Comparison of ENCODE assay signal across 33 cellular contexts in the genomic region with DNA sequence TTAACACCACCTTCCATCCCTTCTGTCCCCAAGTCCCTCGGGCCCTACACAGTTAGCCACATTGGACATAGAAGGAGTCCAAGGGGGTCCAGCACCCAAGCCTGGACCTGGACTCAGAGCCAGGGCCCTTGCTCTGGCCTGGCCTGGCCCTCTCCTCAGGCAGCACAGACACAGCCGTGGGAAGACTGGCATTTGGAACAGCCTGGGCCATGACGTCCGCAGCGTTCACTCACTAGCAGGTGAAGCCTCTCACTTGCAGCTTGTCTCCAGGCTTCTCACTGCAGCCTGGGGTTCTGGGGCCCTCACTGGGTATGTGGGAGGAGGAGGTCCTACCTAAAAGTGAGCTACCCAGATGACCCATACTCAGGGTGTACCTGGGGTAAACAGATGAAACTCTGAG. TPM values are rescaled to one million over a fixed set of nuclear protein-coding genes. Genes with fewer than 3 reads are reported as not detected.
"Had no signal": no experiment of that assay in that cellular context is flagged by ENCODE, and none has a peak within 500 bp of the region (broad histone marks: within the 10 kb centered on the region; RNA-seq: fewer than 3 reads in every experiment).

No MANE protein-coding gene starts in this region.

- H3K4me1 Mint-ChIP-seq: activated CD4-positive, alpha-beta T cell treated with anti-CD3 and anti-CD28 coated beads for 36 hours; activated naive CD4-positive, alpha-beta T cell treated with anti-CD3 and anti-CD28 coated beads, Interleukin-2, amount 50 U/mL, for 24 hours; activated naive CD8-positive, alpha-beta T cell treated with anti-CD3 and anti-CD28 coated beads for 36 hours; activated naive CD8-positive, alpha-beta T cell treated with anti-CD3 and anti-CD28 coated beads, Interleukin-2, amount 50 U/mL, for 24 hours had no signal

- H3K27ac Mint-ChIP-seq: activated CD4-positive, alpha-beta memory T cell treated with anti-CD3 and anti-CD28 coated beads for 36 hours; activated CD4-positive, alpha-beta T cell treated with anti-CD3 and anti-CD28 coated beads for 36 hours; activated CD4-positive, alpha-beta T cell treated with anti-CD3 and anti-CD28 coated beads, Interleukin-2, amount 10 ng/mL, durations not matched to agents 24 days and 14 days; activated CD8-positive, alpha-beta memory T cell treated with anti-CD3 and anti-CD28 coated beads, Interleukin-2, amount 10 ng/mL, durations not matched to agents 7 days and 5 days; activated CD8-positive, alpha-beta T cell treated with anti-CD3 and anti-CD28 coated beads, Interleukin-2, amount 10 ng/mL, durations not matched to agents 7 days and 5 days; activated naive CD4-positive, alpha-beta T cell treated with anti-CD3 and anti-CD28 coated beads for 36 hours; activated naive CD4-positive, alpha-beta T cell treated with anti-CD3 and anti-CD28 coated beads, Interleukin-2, amount 50 U/mL, for 24 hours; activated naive CD8-positive, alpha-beta T cell treated with anti-CD3 and anti-CD28 coated beads for 36 hours; activated naive CD8-positive, alpha-beta T cell treated with anti-CD3 and anti-CD28 coated beads, Interleukin-2, amount 50 U/mL, for 24 hours; activated T-helper 1 cell treated with anti-CD3 and anti-CD28 coated beads, Interleukin-12 subunit alpha, Interleukin-12 subunit beta, Interleukin-2, Interleukin-4 antibody, amounts not matched to agents 30 ng/mL and 10 ng/mL and 1 ng/mL, durations not matched to agents 14 hours and 24 hours and 36 hours; activated T-helper 2 cell treated with anti-CD3 and anti-CD28 coated beads, Interferon-gamma antibody, Interleukin-2, Interleukin-4, amounts not matched to agents 10 μg/mL and 5 μg/mL and 100 μg/mL, durations not matched to agents 14 hours and 24 hours and 36 hours had no signal

- ATAC-seq: activated CD4-positive, alpha-beta T cell treated with anti-CD3 and anti-CD28 coated beads for 36 hours; activated CD8-positive, alpha-beta memory T cell treated with anti-CD3 and anti-CD28 coated beads, Interleukin-2, amount 10 ng/mL, durations not matched to agents 7 days and 5 days; activated CD8-positive, alpha-beta T cell treated with anti-CD3 and anti-CD28 coated beads, Interleukin-2, amount 10 ng/mL, durations not matched to agents 7 days and 5 days; activated naive CD8-positive, alpha-beta T cell treated with anti-CD3 and anti-CD28 coated beads, Interleukin-2, amount 50 U/mL, for 24 hours; effector memory CD8-positive, alpha-beta T cell; gastroesophageal sphincter had no signal

- H3K27ac ChIP-seq: adrenal gland, brain microvascular endothelial cell, esophagus squamous epithelium had no signal

- H3K36me3 ChIP-seq: adrenal gland, brain microvascular endothelial cell had no signal

- H3K9me3 Mint-ChIP-seq: activated CD4-positive, alpha-beta memory T cell treated with anti-CD3 and anti-CD28 coated beads for 36 hours; activated CD4-positive, alpha-beta T cell treated with anti-CD3 and anti-CD28 coated beads, Interleukin-2, amount 10 ng/mL, durations not matched to agents 24 days and 14 days; activated naive CD4-positive, alpha-beta T cell treated with anti-CD3 and anti-CD28 coated beads, Interleukin-2, amount 50 U/mL, for 24 hours; activated naive CD8-positive, alpha-beta T cell treated with anti-CD3 and anti-CD28 coated beads for 36 hours; activated naive CD8-positive, alpha-beta T cell treated with anti-CD3 and anti-CD28 coated beads, Interleukin-2, amount 50 U/mL, for 24 hours; activated T-helper 1 cell treated with anti-CD3 and anti-CD28 coated beads, Interleukin-12 subunit alpha, Interleukin-12 subunit beta, Interleukin-2, Interleukin-4 antibody, amounts not matched to agents 30 ng/mL and 10 ng/mL and 1 ng/mL, durations not matched to agents 14 hours and 24 hours and 36 hours; activated T-helper 2 cell treated with anti-CD3 and anti-CD28 coated beads, Interferon-gamma antibody, Interleukin-2, Interleukin-4, amounts not matched to agents 10 μg/mL and 5 μg/mL and 100 μg/mL, durations not matched to agents 14 hours and 24 hours and 36 hours; effector memory CD8-positive, alpha-beta T cell had no signal

- H3K4me1 ChIP-seq: adrenal gland, esophagus squamous epithelium had no signal

- FAIRE-seq: bronchial epithelial cell, colon had no signal

- H3K27me3 Mint-ChIP-seq: activated CD4-positive, alpha-beta memory T cell treated with anti-CD3 and anti-CD28 coated beads for 36 hours; activated CD4-positive, alpha-beta T cell treated with anti-CD3 and anti-CD28 coated beads for 36 hours; activated CD4-positive, alpha-beta T cell treated with anti-CD3 and anti-CD28 coated beads, Interleukin-2, amount 10 ng/mL, durations not matched to agents 24 days and 14 days; activated CD8-positive, alpha-beta memory T cell treated with anti-CD3 and anti-CD28 coated beads, Interleukin-2, amount 10 ng/mL, durations not matched to agents 7 days and 5 days; activated naive CD4-positive, alpha-beta T cell treated with anti-CD3 and anti-CD28 coated beads, Interleukin-2, amount 50 U/mL, for 24 hours; activated naive CD8-positive, alpha-beta T cell treated with anti-CD3 and anti-CD28 coated beads for 36 hours; activated naive CD8-positive, alpha-beta T cell treated with anti-CD3 and anti-CD28 coated beads, Interleukin-2, amount 50 U/mL, for 24 hours had no signal

- H3K4me3 ChIP-seq: adrenal gland, ascending aorta, esophagus squamous epithelium, gastroesophageal sphincter had no signal

- H3K4me3 Mint-ChIP-seq: activated CD4-positive, alpha-beta memory T cell treated with anti-CD3 and anti-CD28 coated beads for 36 hours; activated CD4-positive, alpha-beta T cell treated with anti-CD3 and anti-CD28 coated beads for 36 hours; activated CD4-positive, alpha-beta T cell treated with anti-CD3 and anti-CD28 coated beads, Interleukin-2, amount 10 ng/mL, durations not matched to agents 24 days and 14 days; activated CD8-positive, alpha-beta memory T cell treated with anti-CD3 and anti-CD28 coated beads, Interleukin-2, amount 10 ng/mL, durations not matched to agents 7 days and 5 days; activated CD8-positive, alpha-beta T cell treated with anti-CD3 and anti-CD28 coated beads, Interleukin-2, amount 10 ng/mL, durations not matched to agents 7 days and 5 days; activated naive CD4-positive, alpha-beta T cell treated with anti-CD3 and anti-CD28 coated beads for 36 hours; activated naive CD4-positive, alpha-beta T cell treated with anti-CD3 and anti-CD28 coated beads, Interleukin-2, amount 50 U/mL, for 24 hours; activated naive CD8-positive, alpha-beta T cell treated with anti-CD3 and anti-CD28 coated beads for 36 hours; activated naive CD8-positive, alpha-beta T cell treated with anti-CD3 and anti-CD28 coated beads, Interleukin-2, amount 50 U/mL, for 24 hours; activated T-helper 1 cell treated with anti-CD3 and anti-CD28 coated beads, Interleukin-12 subunit alpha, Interleukin-12 subunit beta, Interleukin-2, Interleukin-4 antibody, amounts not matched to agents 30 ng/mL and 10 ng/mL and 1 ng/mL, durations not matched to agents 14 hours and 24 hours and 36 hours; effector memory CD8-positive, alpha-beta T cell had no signal

- H3K9me3 ChIP-seq: adrenal gland, ascending aorta, esophagus squamous epithelium, gastroesophageal sphincter had no signal

- H3K36me3 Mint-ChIP-seq: activated CD4-positive, alpha-beta memory T cell treated with anti-CD3 and anti-CD28 coated beads for 36 hours; activated CD8-positive, alpha-beta memory T cell treated with anti-CD3 and anti-CD28 coated beads, Interleukin-2, amount 10 ng/mL, durations not matched to agents 7 days and 5 days; activated naive CD8-positive, alpha-beta T cell treated with anti-CD3 and anti-CD28 coated beads for 36 hours had no signal

- H3K27me3 ChIP-seq: adrenal gland, ascending aorta, brain microvascular endothelial cell, esophagus squamous epithelium, gastroesophageal sphincter had no signal

- DNase-seq: activated CD4-positive, alpha-beta memory T cell treated with anti-CD3 and anti-CD28 coated beads for 36 hours; activated CD4-positive, alpha-beta T cell treated with anti-CD3 and anti-CD28 coated beads for 36 hours; activated CD4-positive, alpha-beta T cell treated with anti-CD3 and anti-CD28 coated beads, Interleukin-2, amount 10 ng/mL, durations not matched to agents 24 days and 14 days; activated CD4-positive, CD25-positive, alpha-beta regulatory T cell; activated CD4-positive, CD25-positive, alpha-beta regulatory T cell treated with anti-CD3 and anti-CD28 coated beads, Interleukin-2, amount 50 U/mL, for 72 hours; activated CD8-positive, alpha-beta memory T cell treated with anti-CD3 and anti-CD28 coated beads, Interleukin-2, amount 10 ng/mL, durations not matched to agents 7 days and 5 days; activated CD8-positive, alpha-beta memory T cell treated with anti-CD3 and anti-CD28 coated beads, Interleukin-2, amount 50 U/mL, for 4 hours; activated CD8-positive, alpha-beta T cell treated with anti-CD3 and anti-CD28 coated beads, Interleukin-2, amount 10 ng/mL, durations not matched to agents 7 days and 5 days; activated effector memory CD4-positive, alpha-beta T cell treated with anti-CD3 and anti-CD28 coated beads, Interleukin-2, amount 50 U/mL, for 16 hours; activated naive CD4-positive, alpha-beta T cell treated with anti-CD3 and anti-CD28 coated beads for 36 hours; activated naive CD8-positive, alpha-beta T cell treated with anti-CD3 and anti-CD28 coated beads for 36 hours; activated naive CD8-positive, alpha-beta T cell treated with anti-CD3 and anti-CD28 coated beads, Interleukin-2, amount 50 U/mL, for 24 hours; activated T-cell treated with anti-CD3 and anti-CD28 coated beads, Interleukin-2, amount 50 U/mL, for 1 hour; activated T-cell treated with anti-CD3 and anti-CD28 coated beads, Interleukin-2, amount 50 U/mL, for 48 hours; adrenal gland; brain microvascular endothelial cell; caudate nucleus; cortex of kidney; dermis blood vessel endothelial cell; effector CD4-positive, alpha-beta T cell; effector memory CD8-positive, alpha-beta T cell; erythroblast; esophagus squamous epithelium; foreskin melanocyte; head of caudate nucleus; T-helper 2 cell had no signal

RNA-seq across cellular contexts. Expression of a gene that starts 33.7 kb away (rescaled TPM):
- total RNA-seq: activated CD4-positive, alpha-beta T cell treated with anti-CD3 and anti-CD28 coated beads, Interleukin-2, amount 10 ng/mL, durations not matched to agents 24 days and 14 days; activated T-helper 2 cell treated with anti-CD3 and anti-CD28 coated beads, Interferon-gamma antibody, Interleukin-2, Interleukin-4, amounts not matched to agents 10 μg/mL and 5 μg/mL and 100 μg/mL, durations not matched to agents 14 hours and 24 hours and 36 hours had no signal
